ENCODE assay signal across 6 cellular contexts in the genomic region with DNA sequence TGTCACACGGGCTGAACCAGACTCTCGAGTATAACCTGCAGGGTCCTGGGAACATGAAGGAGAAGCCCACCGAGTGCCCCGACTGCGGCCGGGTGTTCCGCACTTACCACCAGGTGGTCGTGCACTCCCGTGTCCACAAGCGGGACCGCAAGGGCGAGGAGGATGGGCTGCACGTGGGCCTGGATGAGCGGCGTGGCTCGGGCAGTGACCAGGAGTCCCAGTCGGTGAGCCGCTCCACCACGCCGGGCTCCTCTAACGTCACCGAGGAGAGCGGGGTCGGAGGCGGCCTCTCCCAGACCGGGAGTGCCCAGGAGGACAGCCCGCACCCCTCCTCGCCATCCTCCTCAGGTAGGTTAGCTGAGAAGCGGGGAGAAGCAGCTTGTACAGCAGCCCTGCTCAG.
"Had no signal": no experiment of that assay in that cellular context is flagged by ENCODE, and none has a peak within 500 bp of the region (broad histone marks: within the 10 kb centered on the region; RNA-seq: fewer than 3 reads in every experiment).

No MANE protein-coding gene starts in this region.

- H3K4me2 ChIP-seq: GM23338, KMS-11 had no signal

- H3K4me3 ChIP-seq: GM23338, K562 had no signal

- H3K27ac ChIP-seq: KMS-11 had no signal

- DNase-seq: H9, HCEC 1CT, IMR-90 had no signal

- H2AFZ ChIP-seq: GM23338 had no signal

- ATAC-seq: GM23338, K562 had no signal

- H3K9ac ChIP-seq: KMS-11 had no signal
